In genomic region chr1:224517171-224517570, GRCh38 we compare ENCODE assay signal across 14 cellular contexts.
DNase-seq lines count a peak whose midpoint lies in the region; ATAC-seq and TF ChIP-seq lines count a peak whose summit lies in the region.
"Had no signal": no experiment of that assay in that cellular context is flagged by ENCODE, and none has a peak within 500 bp of the region (broad histone marks: within the 10 kb centered on the region; RNA-seq: fewer than 3 reads in every experiment).

No MANE protein-coding gene starts in this region.

- H3K4me1 Mint-ChIP-seq in CD8-positive, alpha-beta memory T cell: peaks cover 6 to 7% (median 7%) of the 10 kb centered on the region in 3 donors

- H3K4me1 ChIP-seq in hepatocyte (ENCODE audit: insufficient read depth): no peaks in the 10 kb centered on the region
- peaks cover 3% of the 10 kb centered on the region for H3K4me1 ChIP-seq in CD8-positive, alpha-beta memory T cell (ENCODE audit: insufficient read depth, low read length)

- H3K79me2 ChIP-seq in hepatocyte: no peaks in the 10 kb centered on the region

- H3K4me3 ChIP-seq in astrocyte of the spinal cord (ENCODE audit: low read depth, low read length) (no peak overlapping the region), hepatocyte (no peak overlapping the region)
- no peak overlapping the region for H3K4me3 ChIP-seq in CD8-positive, alpha-beta memory T cell (ENCODE audit: low read length)
- H3K4me3 ChIP-seq: BLaER1 treated with 17β-estradiol and CSF1 and Interleukin-3, amounts not matched to agents 10 nM and 100 nM; GM23338 had no signal

- no peak overlapping the region for H3K4me3 Mint-ChIP-seq in CD8-positive, alpha-beta memory T cell
- H3K4me3 Mint-ChIP-seq: GM23338 had no signal

- TF ChIP-seq CTCF in astrocyte of the spinal cord (IDR thresholded peaks at IDR 0.05; ENCODE audit: low read depth, low read length) (no peak), hepatocyte (IDR thresholded peaks at IDR 0.05; ENCODE audit: poor library complexity) (no peak)

- in situ Hi-C loops in astrocyte of the spinal cord (cut with HindIII; ENCODE audit: low sequenced_read_pairs): loop anchor here (25.0 kb wide), 2 partner anchors 95 to 345 kb away; partner anchors contain the start of gene CNIH3

- CTCF ChIA-PET in CD8-positive, alpha-beta memory T cell (lab: Charles Lee): no interaction called here

- H3K27me3 Mint-ChIP-seq in CD8-positive, alpha-beta memory T cell: no peaks in the 10 kb centered on the region

- no peak overlapping the region for H3K27ac Mint-ChIP-seq in CD8-positive, alpha-beta memory T cell
- H3K27ac Mint-ChIP-seq: GM23338 had no signal

- H3K9me2 ChIP-seq in hepatocyte (replicated peaks; ENCODE audit: insufficient read depth): no peaks in the 10 kb centered on the region

- WGBS in hepatocyte (ENCODE audit: low lambda C conversion rate, missing lambda C conversion rate): 93% methylated on average over 8 of the region's 8 CpGs

- no peaks in the 10 kb centered on the region for H4K20me1 ChIP-seq in hepatocyte (ENCODE audit: insufficient read depth, poor library complexity, severe bottlenecking)
- H4K20me1 ChIP-seq: BLaER1 treated with 17β-estradiol and CSF1 and Interleukin-3, amounts not matched to agents 10 nM and 100 nM had no signal

- POLR2A ChIA-PET in CD8-positive, alpha-beta memory T cell (lab: Charles Lee): no interaction called here

- H3K9me3 Mint-ChIP-seq in CD8-positive, alpha-beta memory T cell: no peaks in the 10 kb centered on the region
- H3K9me3 Mint-ChIP-seq: CD4-positive, CD25-positive, alpha-beta regulatory T cell; GM23338 had no signal

- no peaks in the 10 kb centered on the region for H3K27me3 ChIP-seq in hepatocyte
- H3K27me3 ChIP-seq in CD8-positive, alpha-beta memory T cell (ENCODE audit: insufficient read depth, low read length, poor library complexity, severe bottlenecking): no peaks in the 10 kb centered on the region
- H3K27me3 ChIP-seq: BLaER1 treated with 17β-estradiol and CSF1 and Interleukin-3, amounts not matched to agents 10 nM and 100 nM had no signal

- no peak for ATAC-seq in GM21528 (IDR thresholded peaks at IDR 0.05; ENCODE audit: low FRiP score, unreplicated experiment)
- ATAC-seq: GM23338 had no signal

- no peak overlapping the region for H2AFZ ChIP-seq in hepatocyte
- H2AFZ ChIP-seq: GM23338 had no signal

- no peaks in the 10 kb centered on the region for H3K36me3 ChIP-seq in hepatocyte (replicated peaks; ENCODE audit: insufficient read depth, low read depth)
- no peaks in the 10 kb centered on the region for H3K36me3 ChIP-seq in CD8-positive, alpha-beta memory T cell (ENCODE audit: insufficient read depth, low read length)
- H3K36me3 ChIP-seq: BLaER1 treated with 17β-estradiol and CSF1 and Interleukin-3, amounts not matched to agents 10 nM and 100 nM had no signal

- no peaks in the 10 kb centered on the region for H3K36me3 Mint-ChIP-seq in CD8-positive, alpha-beta memory T cell
- H3K36me3 Mint-ChIP-seq: CD4-positive, CD25-positive, alpha-beta regulatory T cell had no signal

- DNase-seq in DMS 273 (lab: John Stamatoyannopoulos, UW; ENCODE audit: unreplicated experiment) (peak; percentile 79), DMS 273 treated with DMSO at 0.1 percent for 48 hours (lab: John Stamatoyannopoulos, UW) (no peak), NCI-H1694 treated with DMSO at 0.1 percent for 48 hours (lab: John Stamatoyannopoulos, UW) (peak; percentile 53), astrocyte of the spinal cord (ENCODE audit: low read depth, low spot score) (peak; percentile 26), hepatocyte (ENCODE audit: low spot score) (no peak)
- no peak for DNase-seq in CD8-positive, alpha-beta memory T cell
- DNase-seq: AML-193; CD4-positive, CD25-positive, alpha-beta regulatory T cell; DMS53; H7 had no signal

- no peak overlapping the region for H3K4me2 ChIP-seq in hepatocyte
- H3K4me2 ChIP-seq: BLaER1 treated with 17β-estradiol and CSF1 and Interleukin-3, amounts not matched to agents 10 nM and 100 nM; GM23338 had no signal

- H3K9me3 ChIP-seq in hepatocyte (ENCODE audit: low read depth): no peaks in the 10 kb centered on the region
- H3K9me3 ChIP-seq in CD8-positive, alpha-beta memory T cell (ENCODE audit: low read length): no peaks in the 10 kb centered on the region

- H3K27ac ChIP-seq in hepatocyte: no peak overlapping the region
- H3K27ac ChIP-seq in CD8-positive, alpha-beta memory T cell (ENCODE audit: low read depth, low read length): no peak overlapping the region
- H3K27ac ChIP-seq: 22Rv1; BLaER1 treated with 17β-estradiol and CSF1 and Interleukin-3, amounts not matched to agents 10 nM and 100 nM had no signal

Comparison
In these comparisons a context has a peak if more than half of its experiments do, and no peak if none do; other contexts are left out.
1. DNase-seq: peak in DMS 273 (single experiment), NCI-H1694 treated with DMSO at 0.1 percent for 48 hours (single experiment) and astrocyte of the spinal cord (single experiment); none in DMS 273 treated with DMSO at 0.1 percent for 48 hours (single experiment), hepatocyte (single experiment) and CD8-positive, alpha-beta memory T cell (0 of 5).